ENCODE assay signal across 1 cellular context in the genomic region with DNA sequence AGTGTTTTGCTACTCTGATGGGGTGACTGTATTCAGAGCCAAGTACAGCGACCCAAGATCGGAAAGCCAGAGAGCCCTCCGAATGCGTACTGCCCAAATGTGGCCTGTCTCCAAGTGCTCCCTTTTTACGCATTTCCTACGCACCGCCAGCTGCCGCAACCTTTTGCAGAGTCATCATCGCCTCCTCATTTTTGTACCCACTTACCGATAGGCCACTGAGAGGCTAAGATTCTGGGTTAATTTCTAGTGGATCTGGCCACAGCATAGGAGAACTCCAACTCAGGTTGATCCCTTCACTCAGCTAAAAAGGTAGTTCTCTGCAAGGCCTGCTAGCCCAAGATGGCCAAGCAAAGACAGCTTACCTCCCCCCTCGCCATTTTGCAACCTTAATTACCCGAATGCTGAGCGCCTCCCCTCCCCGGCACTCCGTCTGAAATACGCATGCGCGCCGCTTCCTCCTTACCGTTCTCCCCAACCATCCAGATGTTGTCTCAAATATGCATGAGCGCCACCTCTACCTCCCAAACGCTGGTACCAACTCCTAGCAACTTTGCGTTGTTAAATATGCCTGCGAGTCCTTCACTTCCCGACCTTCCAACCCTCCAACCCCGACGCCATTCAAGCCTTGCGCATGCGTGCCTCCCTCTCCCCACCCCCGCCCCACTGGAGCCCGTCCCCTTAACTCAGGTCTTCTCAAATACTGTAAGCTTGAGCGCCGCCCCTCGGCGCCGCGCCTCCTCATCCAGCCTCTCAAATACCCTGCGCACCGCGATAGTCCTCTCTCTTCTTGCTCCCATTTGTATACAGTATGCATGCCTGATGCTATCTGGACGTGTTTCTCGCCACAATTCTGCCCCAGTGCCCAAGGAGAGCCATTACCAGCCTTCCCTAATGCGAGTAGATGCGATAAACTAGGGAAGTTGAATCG.
TF ChIP-seq lines count a peak whose summit lies in the region.

No MANE protein-coding gene starts in this region.

TF ChIP-seq in IMR-90, 13 proteins besides CTCF, POLR2A, EP300 and RAD21 (continued from another document):
- no peak for TF ChIP-seq ELK1 (IDR thresholded peaks at IDR 0.05; ENCODE audit: borderline replicate concordance, low read depth, low read length)
- TF ChIP-seq NFE2L2 (IDR thresholded peaks at IDR 0.05; ENCODE audit: low read depth, low read length), result peak; percentile 90
- TF ChIP-seq FOS (IDR thresholded peaks at IDR 0.05; ENCODE audit: low read depth, low read length), result no peak
- TF ChIP-seq MAFK (IDR thresholded peaks at IDR 0.05; ENCODE audit: low read depth, low read length), result peak; percentile 71
